ENCODE assay signal across 17 cellular contexts in genomic region chr19:5841735-5842111, GRCh38. TPM values are rescaled to one million over a fixed set of nuclear protein-coding genes. Genes with fewer than 3 reads are reported as not detected.
"Had no signal": no experiment of that assay in that cellular context is flagged by ENCODE, and none has a peak within 500 bp of the region (broad histone marks: within the 10 kb centered on the region; RNA-seq: fewer than 3 reads in every experiment).

No MANE protein-coding gene starts in this region.

RNA-seq across cellular contexts. Expression of gene FUT6, which starts 2.2 kb away (rescaled TPM):
- total RNA-seq: naive thymus-derived CD8-positive, alpha-beta T cell; neural crest cell; osteocyte; posterior vena cava; psoas muscle; sigmoid colon; smooth muscle cell; thoracic aorta; urinary bladder had no signal
- polyA plus RNA-seq: immature natural killer cell; mammary epithelial cell; naive thymus-derived CD8-positive, alpha-beta T cell; smooth muscle cell had no signal

RNA-seq across cellular contexts. Expression of gene FUT3, which starts 9.5 kb away (rescaled TPM):
- total RNA-seq: neural crest cell, osteocyte, posterior vena cava, subcutaneous adipose tissue, thoracic aorta had no signal
- polyA plus RNA-seq: immature natural killer cell; naive thymus-derived CD8-positive, alpha-beta T cell had no signal

RNA-seq across cellular contexts. Expression of gene FUT5, which starts 28.6 kb away (rescaled TPM):
- total RNA-seq: left colon, left lung, lower lobe of right lung, mammary epithelial cell, mucosa of gallbladder, neural crest cell, osteocyte, posterior vena cava, psoas muscle, sigmoid colon, smooth muscle cell, subcutaneous adipose tissue, thoracic aorta, urinary bladder, vagina had no signal
- polyA plus RNA-seq: immature natural killer cell, mammary epithelial cell, psoas muscle, sigmoid colon, smooth muscle cell, urinary bladder had no signal

RNA-seq across cellular contexts. Expression of gene NRTN, which starts 36.9 kb away (rescaled TPM):
- total RNA-seq: psoas muscle, subcutaneous adipose tissue, thoracic aorta had no signal
- polyA plus RNA-seq: mammary epithelial cell, psoas muscle had no signal
